In the genomic region with DNA sequence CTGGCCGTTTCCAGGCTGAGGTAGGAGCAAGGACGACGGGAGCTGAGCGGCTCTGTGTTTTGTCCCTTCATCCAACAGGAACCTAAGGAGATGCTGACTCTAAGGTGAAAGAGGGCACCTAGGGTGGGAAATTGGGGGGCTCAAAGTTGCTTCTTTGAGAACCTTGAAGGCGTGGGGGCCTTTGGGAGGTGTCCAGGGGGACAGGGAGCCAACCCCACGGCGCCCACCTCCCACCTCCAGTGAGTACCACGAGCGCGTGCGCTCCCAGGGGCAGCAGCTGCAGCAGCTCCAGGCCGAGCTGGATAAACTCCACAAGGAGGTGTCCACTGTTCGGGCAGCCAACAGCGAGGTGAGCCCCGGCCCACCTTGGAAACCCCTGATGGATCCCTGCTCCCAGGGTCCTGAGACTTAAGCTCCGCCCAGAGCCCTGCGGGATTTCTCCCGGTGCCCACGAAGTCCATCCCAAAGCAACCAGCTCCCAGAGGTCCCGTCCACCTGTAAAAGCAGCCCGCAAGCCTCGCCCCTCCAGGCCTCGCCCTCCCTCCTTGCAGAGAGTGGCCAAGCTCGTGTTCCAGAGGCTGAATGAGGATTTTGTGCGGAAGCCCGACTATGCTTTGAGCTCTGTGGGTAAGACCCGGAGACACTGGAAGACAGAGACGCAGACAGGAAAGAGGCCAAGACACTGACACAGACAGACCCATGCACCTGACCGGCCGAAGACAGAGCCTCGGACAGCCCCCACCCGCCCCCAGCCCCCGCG, we compare ENCODE assay signal across 1 cellular context.
A peak's percentile ranks its signal among the peaks of the same experiment; 100 is the strongest.
TF ChIP-seq lines count a peak whose summit lies in the region.

No MANE protein-coding gene starts in this region.

TF ChIP-seq in A549, 52 proteins besides CTCF, POLR2A, EP300 and RAD21:
- TF ChIP-seq, protein P1, sequence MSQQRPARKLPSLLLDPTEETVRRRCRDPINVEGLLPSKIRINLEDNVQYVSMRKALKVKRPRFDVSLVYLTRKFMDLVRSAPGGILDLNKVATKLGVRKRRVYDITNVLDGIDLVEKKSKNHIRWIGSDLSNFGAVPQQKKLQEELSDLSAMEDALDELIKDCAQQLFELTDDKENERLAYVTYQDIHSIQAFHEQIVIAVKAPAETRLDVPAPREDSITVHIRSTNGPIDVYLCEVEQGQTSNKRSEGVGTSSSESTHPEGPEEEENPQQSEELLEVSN (IDR thresholded peaks at IDR 0.05; ENCODE audit: borderline replicate concordance, low read depth): peak; percentile 51; the same call in 1 of the 2 replicates
- TF ChIP-seq CBX2 (IDR thresholded peaks at IDR 0.05; ENCODE audit: borderline replicate concordance, low read depth) (no peak), GATA3 (IDR thresholded peaks at IDR 0.05; ENCODE audit: borderline replicate concordance) (0 out of 2 replicates have a peak, but pooled peaks have one; percentile 0)
- TF ChIP-seq, protein P2, sequence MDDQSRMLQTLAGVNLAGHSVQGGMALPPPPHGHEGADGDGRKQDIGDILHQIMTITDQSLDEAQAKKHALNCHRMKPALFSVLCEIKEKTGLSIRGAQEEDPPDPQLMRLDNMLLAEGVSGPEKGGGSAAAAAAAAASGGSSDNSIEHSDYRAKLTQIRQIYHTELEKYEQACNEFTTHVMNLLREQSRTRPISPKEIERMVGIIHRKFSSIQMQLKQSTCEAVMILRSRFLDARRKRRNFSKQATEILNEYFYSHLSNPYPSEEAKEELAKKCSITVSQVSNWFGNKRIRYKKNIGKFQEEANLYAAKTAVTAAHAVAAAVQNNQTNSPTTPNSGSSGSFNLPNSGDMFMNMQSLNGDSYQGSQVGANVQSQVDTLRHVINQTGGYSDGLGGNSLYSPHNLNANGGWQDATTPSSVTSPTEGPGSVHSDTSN (IDR thresholded peaks at IDR 0.05): no peak
